ENCODE assay signal across 1 cellular context in the genomic region with DNA sequence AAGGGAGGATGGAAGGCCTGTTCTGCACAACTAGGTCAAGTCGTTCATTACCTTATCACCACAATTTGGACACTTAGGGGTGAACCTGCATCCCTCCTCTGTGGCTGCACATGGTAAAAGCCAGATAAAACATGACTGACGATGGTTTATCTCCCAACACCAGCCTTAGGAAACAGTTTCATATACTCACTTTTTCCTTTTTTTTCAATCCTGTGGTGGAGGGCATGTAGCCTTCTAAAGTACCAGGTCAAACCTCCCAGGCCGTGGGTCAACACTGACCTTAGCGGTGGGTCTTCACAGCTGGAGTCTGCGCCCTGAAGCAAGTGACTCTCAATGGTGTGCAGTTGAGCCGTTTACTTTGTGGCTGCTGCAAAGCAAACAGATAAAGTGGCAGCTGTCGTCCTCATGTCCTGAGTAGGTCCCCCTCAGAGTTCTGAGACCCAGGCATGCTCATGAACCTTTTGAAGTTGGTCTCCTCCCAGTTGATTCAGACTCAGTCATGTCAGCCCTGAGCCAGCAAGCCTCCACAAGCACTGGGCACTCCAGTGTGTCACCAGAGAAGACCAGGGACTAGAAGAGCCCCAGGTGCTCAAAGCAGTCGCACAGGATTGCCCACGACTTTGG.
TF ChIP-seq lines count a peak whose summit lies in the region.

No MANE protein-coding gene starts in this region.

TF ChIP-seq in HepG2, 621 proteins besides CTCF, POLR2A, EP300 and RAD21 (continued from another document):
- TF ChIP-seq CREM (IDR thresholded peaks at IDR 0.05) = peak; percentile 57; the same call in 1 of the 2 replicates
- TF ChIP-seq CREM (CRISPR knock-in tag; IDR thresholded peaks at IDR 0.05) = no peak
- TF ChIP-seq, protein P1, sequence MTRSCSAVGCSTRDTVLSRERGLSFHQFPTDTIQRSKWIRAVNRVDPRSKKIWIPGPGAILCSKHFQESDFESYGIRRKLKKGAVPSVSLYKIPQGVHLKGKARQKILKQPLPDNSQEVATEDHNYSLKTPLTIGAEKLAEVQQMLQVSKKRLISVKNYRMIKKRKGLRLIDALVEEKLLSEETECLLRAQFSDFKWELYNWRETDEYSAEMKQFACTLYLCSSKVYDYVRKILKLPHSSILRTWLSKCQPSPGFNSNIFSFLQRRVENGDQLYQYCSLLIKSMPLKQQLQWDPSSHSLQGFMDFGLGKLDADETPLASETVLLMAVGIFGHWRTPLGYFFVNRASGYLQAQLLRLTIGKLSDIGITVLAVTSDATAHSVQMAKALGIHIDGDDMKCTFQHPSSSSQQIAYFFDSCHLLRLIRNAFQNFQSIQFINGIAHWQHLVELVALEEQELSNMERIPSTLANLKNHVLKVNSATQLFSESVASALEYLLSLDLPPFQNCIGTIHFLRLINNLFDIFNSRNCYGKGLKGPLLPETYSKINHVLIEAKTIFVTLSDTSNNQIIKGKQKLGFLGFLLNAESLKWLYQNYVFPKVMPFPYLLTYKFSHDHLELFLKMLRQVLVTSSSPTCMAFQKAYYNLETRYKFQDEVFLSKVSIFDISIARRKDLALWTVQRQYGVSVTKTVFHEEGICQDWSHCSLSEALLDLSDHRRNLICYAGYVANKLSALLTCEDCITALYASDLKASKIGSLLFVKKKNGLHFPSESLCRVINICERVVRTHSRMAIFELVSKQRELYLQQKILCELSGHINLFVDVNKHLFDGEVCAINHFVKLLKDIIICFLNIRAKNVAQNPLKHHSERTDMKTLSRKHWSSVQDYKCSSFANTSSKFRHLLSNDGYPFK (CRISPR knock-in tag; IDR thresholded peaks at IDR 0.05; ENCODE audit: borderline replicate concordance) = no peak; the same call in 1 of the 2 replicates
- TF ChIP-seq, protein P2, sequence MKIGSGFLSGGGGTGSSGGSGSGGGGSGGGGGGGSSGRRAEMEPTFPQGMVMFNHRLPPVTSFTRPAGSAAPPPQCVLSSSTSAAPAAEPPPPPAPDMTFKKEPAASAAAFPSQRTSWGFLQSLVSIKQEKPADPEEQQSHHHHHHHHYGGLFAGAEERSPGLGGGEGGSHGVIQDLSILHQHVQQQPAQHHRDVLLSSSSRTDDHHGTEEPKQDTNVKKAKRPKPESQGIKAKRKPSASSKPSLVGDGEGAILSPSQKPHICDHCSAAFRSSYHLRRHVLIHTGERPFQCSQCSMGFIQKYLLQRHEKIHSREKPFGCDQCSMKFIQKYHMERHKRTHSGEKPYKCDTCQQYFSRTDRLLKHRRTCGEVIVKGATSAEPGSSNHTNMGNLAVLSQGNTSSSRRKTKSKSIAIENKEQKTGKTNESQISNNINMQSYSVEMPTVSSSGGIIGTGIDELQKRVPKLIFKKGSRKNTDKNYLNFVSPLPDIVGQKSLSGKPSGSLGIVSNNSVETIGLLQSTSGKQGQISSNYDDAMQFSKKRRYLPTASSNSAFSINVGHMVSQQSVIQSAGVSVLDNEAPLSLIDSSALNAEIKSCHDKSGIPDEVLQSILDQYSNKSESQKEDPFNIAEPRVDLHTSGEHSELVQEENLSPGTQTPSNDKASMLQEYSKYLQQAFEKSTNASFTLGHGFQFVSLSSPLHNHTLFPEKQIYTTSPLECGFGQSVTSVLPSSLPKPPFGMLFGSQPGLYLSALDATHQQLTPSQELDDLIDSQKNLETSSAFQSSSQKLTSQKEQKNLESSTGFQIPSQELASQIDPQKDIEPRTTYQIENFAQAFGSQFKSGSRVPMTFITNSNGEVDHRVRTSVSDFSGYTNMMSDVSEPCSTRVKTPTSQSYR (CRISPR knock-in tag; IDR thresholded peaks at IDR 0.05; ENCODE audit: borderline replicate concordance) = no peak; the same call in 1 of the 2 replicates
- TF ChIP-seq, protein P3, sequence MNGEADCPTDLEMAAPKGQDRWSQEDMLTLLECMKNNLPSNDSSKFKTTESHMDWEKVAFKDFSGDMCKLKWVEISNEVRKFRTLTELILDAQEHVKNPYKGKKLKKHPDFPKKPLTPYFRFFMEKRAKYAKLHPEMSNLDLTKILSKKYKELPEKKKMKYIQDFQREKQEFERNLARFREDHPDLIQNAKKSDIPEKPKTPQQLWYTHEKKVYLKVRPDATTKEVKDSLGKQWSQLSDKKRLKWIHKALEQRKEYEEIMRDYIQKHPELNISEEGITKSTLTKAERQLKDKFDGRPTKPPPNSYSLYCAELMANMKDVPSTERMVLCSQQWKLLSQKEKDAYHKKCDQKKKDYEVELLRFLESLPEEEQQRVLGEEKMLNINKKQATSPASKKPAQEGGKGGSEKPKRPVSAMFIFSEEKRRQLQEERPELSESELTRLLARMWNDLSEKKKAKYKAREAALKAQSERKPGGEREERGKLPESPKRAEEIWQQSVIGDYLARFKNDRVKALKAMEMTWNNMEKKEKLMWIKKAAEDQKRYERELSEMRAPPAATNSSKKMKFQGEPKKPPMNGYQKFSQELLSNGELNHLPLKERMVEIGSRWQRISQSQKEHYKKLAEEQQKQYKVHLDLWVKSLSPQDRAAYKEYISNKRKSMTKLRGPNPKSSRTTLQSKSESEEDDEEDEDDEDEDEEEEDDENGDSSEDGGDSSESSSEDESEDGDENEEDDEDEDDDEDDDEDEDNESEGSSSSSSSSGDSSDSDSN (CRISPR knock-in tag; IDR thresholded peaks at IDR 0.05) = peak; percentile 65; the same call in 1 of the 2 replicates
- TF ChIP-seq SCMH1 (CRISPR knock-in tag; IDR thresholded peaks at IDR 0.05; ENCODE audit: borderline replicate concordance) = no peak
- TF ChIP-seq MYNN (CRISPR knock-in tag; IDR thresholded peaks at IDR 0.05; ENCODE audit: low read depth) = no peak
- no peak for TF ChIP-seq SMYD3 (CRISPR knock-in tag; IDR thresholded peaks at IDR 0.05)
- no peak for TF ChIP-seq MAFG (CRISPR knock-in tag; IDR thresholded peaks at IDR 0.05)
- no peak for TF ChIP-seq REXO4 (CRISPR knock-in tag; IDR thresholded peaks at IDR 0.05; ENCODE audit: borderline replicate concordance)
- 0 out of 2 replicates have a peak, but pooled peaks have one; percentile 53 for TF ChIP-seq ONECUT2 (CRISPR knock-in tag; IDR thresholded peaks at IDR 0.05)
- no peak for TF ChIP-seq ZEB1 (IDR thresholded peaks at IDR 0.05; ENCODE audit: insufficient replicate concordance, low read depth)
- TF ChIP-seq, protein P4, sequence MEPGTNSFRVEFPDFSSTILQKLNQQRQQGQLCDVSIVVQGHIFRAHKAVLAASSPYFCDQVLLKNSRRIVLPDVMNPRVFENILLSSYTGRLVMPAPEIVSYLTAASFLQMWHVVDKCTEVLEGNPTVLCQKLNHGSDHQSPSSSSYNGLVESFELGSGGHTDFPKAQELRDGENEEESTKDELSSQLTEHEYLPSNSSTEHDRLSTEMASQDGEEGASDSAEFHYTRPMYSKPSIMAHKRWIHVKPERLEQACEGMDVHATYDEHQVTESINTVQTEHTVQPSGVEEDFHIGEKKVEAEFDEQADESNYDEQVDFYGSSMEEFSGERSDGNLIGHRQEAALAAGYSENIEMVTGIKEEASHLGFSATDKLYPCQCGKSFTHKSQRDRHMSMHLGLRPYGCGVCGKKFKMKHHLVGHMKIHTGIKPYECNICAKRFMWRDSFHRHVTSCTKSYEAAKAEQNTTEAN (CRISPR knock-in tag; conservative IDR thresholded peaks at IDR 0.05) = peak; percentile 70; the same call in 1 of the 2 replicates
- TF ChIP-seq ZNF788 (CRISPR knock-in tag; IDR thresholded peaks at IDR 0.05; ENCODE audit: borderline replicate concordance) = peak; percentile 63; the same call in 1 of the 2 replicates
- TF ChIP-seq, protein P5, sequence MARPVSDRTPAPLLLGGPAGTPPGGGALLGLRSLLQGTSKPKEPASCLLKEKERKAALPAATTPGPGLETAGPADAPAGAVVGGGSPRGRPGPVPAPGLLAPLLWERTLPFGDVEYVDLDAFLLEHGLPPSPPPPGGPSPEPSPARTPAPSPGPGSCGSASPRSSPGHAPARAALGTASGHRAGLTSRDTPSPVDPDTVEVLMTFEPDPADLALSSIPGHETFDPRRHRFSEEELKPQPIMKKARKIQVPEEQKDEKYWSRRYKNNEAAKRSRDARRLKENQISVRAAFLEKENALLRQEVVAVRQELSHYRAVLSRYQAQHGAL (CRISPR knock-in tag; IDR thresholded peaks at IDR 0.05; ENCODE audit: not compliant biosample characterization) = peak; percentile 38
- TF ChIP-seq ZNF136 (CRISPR knock-in tag; IDR thresholded peaks at IDR 0.05; ENCODE audit: low read depth) = no peak
- no peak for TF ChIP-seq ZC3H4 (CRISPR knock-in tag; IDR thresholded peaks at IDR 0.05; ENCODE audit: borderline replicate concordance)
- TF ChIP-seq BCL6 (CRISPR knock-in tag; IDR thresholded peaks at IDR 0.05) = peak; percentile 60; the same call in 1 of the 2 replicates
- TF ChIP-seq, protein P6, sequence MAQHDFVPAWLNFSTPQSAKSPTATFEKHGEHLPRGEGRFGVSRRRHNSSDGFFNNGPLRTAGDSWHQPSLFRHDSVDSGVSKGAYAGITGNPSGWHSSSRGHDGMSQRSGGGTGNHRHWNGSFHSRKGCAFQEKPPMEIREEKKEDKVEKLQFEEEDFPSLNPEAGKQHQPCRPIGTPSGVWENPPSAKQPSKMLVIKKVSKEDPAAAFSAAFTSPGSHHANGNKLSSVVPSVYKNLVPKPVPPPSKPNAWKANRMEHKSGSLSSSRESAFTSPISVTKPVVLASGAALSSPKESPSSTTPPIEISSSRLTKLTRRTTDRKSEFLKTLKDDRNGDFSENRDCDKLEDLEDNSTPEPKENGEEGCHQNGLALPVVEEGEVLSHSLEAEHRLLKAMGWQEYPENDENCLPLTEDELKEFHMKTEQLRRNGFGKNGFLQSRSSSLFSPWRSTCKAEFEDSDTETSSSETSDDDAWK (CRISPR knock-in tag; IDR thresholded peaks at IDR 0.05) = no peak
- TF ChIP-seq ZNF766 (CRISPR knock-in tag; IDR thresholded peaks at IDR 0.05; ENCODE audit: borderline replicate concordance) = no peak
- TF ChIP-seq REL (CRISPR knock-in tag; conservative IDR thresholded peaks at IDR 0.05) = no peak
- TF ChIP-seq, protein P7, sequence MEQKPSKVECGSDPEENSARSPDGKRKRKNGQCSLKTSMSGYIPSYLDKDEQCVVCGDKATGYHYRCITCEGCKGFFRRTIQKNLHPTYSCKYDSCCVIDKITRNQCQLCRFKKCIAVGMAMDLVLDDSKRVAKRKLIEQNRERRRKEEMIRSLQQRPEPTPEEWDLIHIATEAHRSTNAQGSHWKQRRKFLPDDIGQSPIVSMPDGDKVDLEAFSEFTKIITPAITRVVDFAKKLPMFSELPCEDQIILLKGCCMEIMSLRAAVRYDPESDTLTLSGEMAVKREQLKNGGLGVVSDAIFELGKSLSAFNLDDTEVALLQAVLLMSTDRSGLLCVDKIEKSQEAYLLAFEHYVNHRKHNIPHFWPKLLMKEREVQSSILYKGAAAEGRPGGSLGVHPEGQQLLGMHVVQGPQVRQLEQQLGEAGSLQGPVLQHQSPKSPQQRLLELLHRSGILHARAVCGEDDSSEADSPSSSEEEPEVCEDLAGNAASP (CRISPR knock-in tag; IDR thresholded peaks at IDR 0.05; ENCODE audit: borderline replicate concordance) = peak; percentile 77; the same call in 1 of the 2 replicates
- TF ChIP-seq FOXK1 (CRISPR knock-in tag; IDR thresholded peaks at IDR 0.05; ENCODE audit: borderline replicate concordance, low read depth) = peak; percentile 55
- TF ChIP-seq, protein P8, sequence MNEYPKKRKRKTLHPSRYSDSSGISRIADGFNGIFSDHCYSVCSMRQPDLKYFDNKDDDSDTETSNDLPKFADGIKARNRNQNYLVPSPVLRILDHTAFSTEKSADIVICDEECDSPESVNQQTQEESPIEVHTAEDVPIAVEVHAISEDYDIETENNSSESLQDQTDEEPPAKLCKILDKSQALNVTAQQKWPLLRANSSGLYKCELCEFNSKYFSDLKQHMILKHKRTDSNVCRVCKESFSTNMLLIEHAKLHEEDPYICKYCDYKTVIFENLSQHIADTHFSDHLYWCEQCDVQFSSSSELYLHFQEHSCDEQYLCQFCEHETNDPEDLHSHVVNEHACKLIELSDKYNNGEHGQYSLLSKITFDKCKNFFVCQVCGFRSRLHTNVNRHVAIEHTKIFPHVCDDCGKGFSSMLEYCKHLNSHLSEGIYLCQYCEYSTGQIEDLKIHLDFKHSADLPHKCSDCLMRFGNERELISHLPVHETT (CRISPR knock-in tag; conservative IDR thresholded peaks at IDR 0.05) = no peak
- peak; percentile 60; the same call in 1 of the 2 replicates for TF ChIP-seq ZIK1 (CRISPR knock-in tag; IDR thresholded peaks at IDR 0.05; ENCODE audit: borderline replicate concordance, low read depth)
- no peak for TF ChIP-seq NR1H2 (CRISPR knock-in tag; IDR thresholded peaks at IDR 0.05; ENCODE audit: borderline replicate concordance, low read depth)
- TF ChIP-seq, protein P9, sequence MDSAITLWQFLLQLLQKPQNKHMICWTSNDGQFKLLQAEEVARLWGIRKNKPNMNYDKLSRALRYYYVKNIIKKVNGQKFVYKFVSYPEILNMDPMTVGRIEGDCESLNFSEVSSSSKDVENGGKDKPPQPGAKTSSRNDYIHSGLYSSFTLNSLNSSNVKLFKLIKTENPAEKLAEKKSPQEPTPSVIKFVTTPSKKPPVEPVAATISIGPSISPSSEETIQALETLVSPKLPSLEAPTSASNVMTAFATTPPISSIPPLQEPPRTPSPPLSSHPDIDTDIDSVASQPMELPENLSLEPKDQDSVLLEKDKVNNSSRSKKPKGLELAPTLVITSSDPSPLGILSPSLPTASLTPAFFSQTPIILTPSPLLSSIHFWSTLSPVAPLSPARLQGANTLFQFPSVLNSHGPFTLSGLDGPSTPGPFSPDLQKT (CRISPR knock-in tag; IDR thresholded peaks at IDR 0.05; ENCODE audit: borderline replicate concordance) = no peak
- TF ChIP-seq, protein P10, sequence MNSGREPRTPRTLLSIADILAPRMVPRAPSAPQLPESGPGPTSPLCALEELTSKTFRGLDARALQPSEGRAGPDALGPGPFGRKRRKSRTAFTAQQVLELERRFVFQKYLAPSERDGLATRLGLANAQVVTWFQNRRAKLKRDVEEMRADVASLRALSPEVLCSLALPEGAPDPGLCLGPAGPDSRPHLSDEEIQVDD (CRISPR knock-in tag; IDR thresholded peaks at IDR 0.05; ENCODE audit: borderline replicate concordance) = no peak
- TF ChIP-seq AGO2 (optimal IDR thresholded peaks at IDR 0.05; ENCODE audit: low read depth, low read length) = no peak
- no peak for TF ChIP-seq CAMTA2 (CRISPR knock-in tag; IDR thresholded peaks at IDR 0.05; ENCODE audit: borderline replicate concordance)
- TF ChIP-seq MBNL3 (CRISPR knock-in tag; conservative IDR thresholded peaks at IDR 0.05) = no peak
- TF ChIP-seq TBX2 (CRISPR knock-in tag; IDR thresholded peaks at IDR 0.05; ENCODE audit: borderline replicate concordance) = peak; percentile 69; the same call in 1 of the 2 replicates
- no peak for TF ChIP-seq SP140L (CRISPR knock-in tag; IDR thresholded peaks at IDR 0.05; ENCODE audit: borderline replicate concordance)
- peak; percentile 82; the same call in 1 of the 2 replicates for TF ChIP-seq ZNF292 (CRISPR knock-in tag; IDR thresholded peaks at IDR 0.05; ENCODE audit: borderline replicate concordance, low read depth)
- no peak for TF ChIP-seq CENPX (CRISPR knock-in tag; IDR thresholded peaks at IDR 0.05)
- TF ChIP-seq MAZ (IDR thresholded peaks at IDR 0.05; ENCODE audit: borderline replicate concordance, low read depth, low read length) = no peak
- TF ChIP-seq MAZ (CRISPR knock-in tag; IDR thresholded peaks at IDR 0.05; ENCODE audit: low read depth) = no peak
- no peak for TF ChIP-seq IKZF4 (CRISPR knock-in tag; IDR thresholded peaks at IDR 0.05; ENCODE audit: borderline replicate concordance, low read depth, not compliant biosample characterization)
- TF ChIP-seq NFKBIZ (CRISPR knock-in tag; IDR thresholded peaks at IDR 0.05) = no peak
- no peak for TF ChIP-seq ZNF260 (CRISPR knock-in tag; IDR thresholded peaks at IDR 0.05; ENCODE audit: borderline replicate concordance, low read depth)
- no peak for TF ChIP-seq RFXANK (CRISPR knock-in tag; IDR thresholded peaks at IDR 0.05)
- TF ChIP-seq HOXA3 (CRISPR knock-in tag; IDR thresholded peaks at IDR 0.05) = peak; percentile 85
